ENCODE assay signal across 1 cellular context in the genomic region with DNA sequence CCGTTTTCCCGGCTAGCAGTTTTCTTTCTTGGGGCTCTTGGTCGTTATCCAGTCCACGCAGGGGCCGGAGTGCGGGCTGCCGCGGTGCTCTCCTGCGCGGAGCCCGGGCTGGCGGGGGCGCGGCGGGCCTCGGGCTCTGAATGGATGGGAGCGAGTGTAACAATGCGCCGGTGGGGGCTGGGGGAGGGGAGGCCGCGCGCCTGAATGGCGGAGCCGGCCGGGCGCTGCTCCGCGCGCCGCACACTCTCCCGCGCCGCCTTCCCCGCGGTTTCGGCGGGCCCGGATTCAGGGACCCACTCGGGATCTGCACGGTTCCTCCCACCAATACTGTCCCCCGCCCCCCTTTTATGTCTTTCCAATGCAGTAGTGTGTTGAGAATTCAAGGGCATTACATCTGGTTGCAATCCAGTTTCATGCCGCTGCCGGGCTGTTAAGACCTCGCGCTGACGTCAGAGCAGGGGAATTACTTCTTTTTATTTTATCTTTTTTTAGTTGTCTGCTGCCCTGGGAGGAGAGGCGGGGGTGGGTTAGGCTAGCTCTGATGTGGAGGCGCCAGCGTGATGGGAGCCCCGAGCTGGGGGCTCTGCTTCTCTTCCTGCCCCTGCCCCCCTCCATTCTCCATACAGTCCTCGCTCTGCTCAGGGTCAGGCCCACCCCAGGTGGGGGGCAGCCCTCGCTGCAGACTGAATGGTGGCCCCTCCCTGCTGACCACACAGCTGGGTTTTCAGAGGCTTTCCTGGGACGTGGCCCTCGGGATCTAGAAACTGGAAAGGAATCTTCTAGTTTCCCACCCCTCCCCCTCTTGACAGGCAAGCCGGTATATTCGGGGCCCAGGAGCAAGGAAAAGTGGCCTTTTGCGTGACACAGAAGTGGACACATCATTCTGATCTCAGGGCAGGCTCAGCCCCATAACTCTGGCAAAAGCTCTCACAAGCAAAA.
A peak's percentile ranks its signal among the peaks of the same experiment; 100 is the strongest.
TF ChIP-seq lines count a peak whose summit lies in the region.

No MANE protein-coding gene starts in this region.

TF ChIP-seq in HepG2, 621 proteins besides CTCF, POLR2A, EP300 and RAD21 (continued from another document and continues in another):
- TF ChIP-seq, protein P1, sequence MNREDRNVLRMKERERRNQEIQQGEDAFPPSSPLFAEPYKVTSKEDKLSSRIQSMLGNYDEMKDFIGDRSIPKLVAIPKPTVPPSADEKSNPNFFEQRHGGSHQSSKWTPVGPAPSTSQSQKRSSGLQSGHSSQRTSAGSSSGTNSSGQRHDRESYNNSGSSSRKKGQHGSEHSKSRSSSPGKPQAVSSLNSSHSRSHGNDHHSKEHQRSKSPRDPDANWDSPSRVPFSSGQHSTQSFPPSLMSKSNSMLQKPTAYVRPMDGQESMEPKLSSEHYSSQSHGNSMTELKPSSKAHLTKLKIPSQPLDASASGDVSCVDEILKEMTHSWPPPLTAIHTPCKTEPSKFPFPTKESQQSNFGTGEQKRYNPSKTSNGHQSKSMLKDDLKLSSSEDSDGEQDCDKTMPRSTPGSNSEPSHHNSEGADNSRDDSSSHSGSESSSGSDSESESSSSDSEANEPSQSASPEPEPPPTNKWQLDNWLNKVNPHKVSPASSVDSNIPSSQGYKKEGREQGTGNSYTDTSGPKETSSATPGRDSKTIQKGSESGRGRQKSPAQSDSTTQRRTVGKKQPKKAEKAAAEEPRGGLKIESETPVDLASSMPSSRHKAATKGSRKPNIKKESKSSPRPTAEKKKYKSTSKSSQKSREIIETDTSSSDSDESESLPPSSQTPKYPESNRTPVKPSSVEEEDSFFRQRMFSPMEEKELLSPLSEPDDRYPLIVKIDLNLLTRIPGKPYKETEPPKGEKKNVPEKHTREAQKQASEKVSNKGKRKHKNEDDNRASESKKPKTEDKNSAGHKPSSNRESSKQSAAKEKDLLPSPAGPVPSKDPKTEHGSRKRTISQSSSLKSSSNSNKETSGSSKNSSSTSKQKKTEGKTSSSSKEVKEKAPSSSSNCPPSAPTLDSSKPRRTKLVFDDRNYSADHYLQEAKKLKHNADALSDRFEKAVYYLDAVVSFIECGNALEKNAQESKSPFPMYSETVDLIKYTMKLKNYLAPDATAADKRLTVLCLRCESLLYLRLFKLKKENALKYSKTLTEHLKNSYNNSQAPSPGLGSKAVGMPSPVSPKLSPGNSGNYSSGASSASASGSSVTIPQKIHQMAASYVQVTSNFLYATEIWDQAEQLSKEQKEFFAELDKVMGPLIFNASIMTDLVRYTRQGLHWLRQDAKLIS (CRISPR knock-in tag; IDR thresholded peaks at IDR 0.05) = no peak
- TF ChIP-seq ZFX (CRISPR knock-in tag; IDR thresholded peaks at IDR 0.05; ENCODE audit: low read depth) (peak; percentile 65; the same call in 1 of the 2 replicates), ZFP90 (CRISPR knock-in tag; IDR thresholded peaks at IDR 0.05; ENCODE audit: borderline replicate concordance) (no peak), PITX1 (CRISPR knock-in tag; IDR thresholded peaks at IDR 0.05) (no peak), REXO4 (CRISPR knock-in tag; IDR thresholded peaks at IDR 0.05; ENCODE audit: borderline replicate concordance) (no peak), NR2F6 (IDR thresholded peaks at IDR 0.05) (no peak), NR2F6 (CRISPR knock-in tag; IDR thresholded peaks at IDR 0.05) (no peak), ZNF709 (CRISPR knock-in tag; IDR thresholded peaks at IDR 0.05) (no peak), PHF21A (CRISPR knock-in tag; IDR thresholded peaks at IDR 0.05) (no peak), ZZZ3 (CRISPR knock-in tag; IDR thresholded peaks at IDR 0.05; ENCODE audit: borderline replicate concordance) (no peak), PRMT3 (CRISPR knock-in tag; IDR thresholded peaks at IDR 0.05; ENCODE audit: borderline replicate concordance, low read depth) (no peak), PAF1 (CRISPR knock-in tag; IDR thresholded peaks at IDR 0.05) (no peak), ZNF549 (CRISPR knock-in tag; IDR thresholded peaks at IDR 0.05) (no peak), SNAPC2 (CRISPR knock-in tag; IDR thresholded peaks at IDR 0.05) (no peak), MAZ (IDR thresholded peaks at IDR 0.05; ENCODE audit: borderline replicate concordance, low read depth, low read length) (peak; percentile 43; the same call in 1 of the 2 replicates), MAZ (CRISPR knock-in tag; IDR thresholded peaks at IDR 0.05; ENCODE audit: low read depth) (0 out of 2 replicates have a peak, but pooled peaks have one; percentile 51), KMT2A (CRISPR knock-in tag; IDR thresholded peaks at IDR 0.05) (0 out of 2 replicates have a peak, but pooled peaks have one; percentile 3), POLR2AphosphoS2 (IDR thresholded peaks at IDR 0.05; ENCODE audit: low read depth, low read length) (no peak), ZNF446 (CRISPR knock-in tag; IDR thresholded peaks at IDR 0.05) (peak; percentile 25; the same call in 1 of the 2 replicates), GTF3A (CRISPR knock-in tag; conservative IDR thresholded peaks at IDR 0.05) (no peak), CCDC6 (CRISPR knock-in tag; IDR thresholded peaks at IDR 0.05) (no peak), ZNF3 (CRISPR knock-in tag; IDR thresholded peaks at IDR 0.05) (no peak), DMAP1 (CRISPR knock-in tag; IDR thresholded peaks at IDR 0.05) (no peak)
- TF ChIP-seq, protein P2, sequence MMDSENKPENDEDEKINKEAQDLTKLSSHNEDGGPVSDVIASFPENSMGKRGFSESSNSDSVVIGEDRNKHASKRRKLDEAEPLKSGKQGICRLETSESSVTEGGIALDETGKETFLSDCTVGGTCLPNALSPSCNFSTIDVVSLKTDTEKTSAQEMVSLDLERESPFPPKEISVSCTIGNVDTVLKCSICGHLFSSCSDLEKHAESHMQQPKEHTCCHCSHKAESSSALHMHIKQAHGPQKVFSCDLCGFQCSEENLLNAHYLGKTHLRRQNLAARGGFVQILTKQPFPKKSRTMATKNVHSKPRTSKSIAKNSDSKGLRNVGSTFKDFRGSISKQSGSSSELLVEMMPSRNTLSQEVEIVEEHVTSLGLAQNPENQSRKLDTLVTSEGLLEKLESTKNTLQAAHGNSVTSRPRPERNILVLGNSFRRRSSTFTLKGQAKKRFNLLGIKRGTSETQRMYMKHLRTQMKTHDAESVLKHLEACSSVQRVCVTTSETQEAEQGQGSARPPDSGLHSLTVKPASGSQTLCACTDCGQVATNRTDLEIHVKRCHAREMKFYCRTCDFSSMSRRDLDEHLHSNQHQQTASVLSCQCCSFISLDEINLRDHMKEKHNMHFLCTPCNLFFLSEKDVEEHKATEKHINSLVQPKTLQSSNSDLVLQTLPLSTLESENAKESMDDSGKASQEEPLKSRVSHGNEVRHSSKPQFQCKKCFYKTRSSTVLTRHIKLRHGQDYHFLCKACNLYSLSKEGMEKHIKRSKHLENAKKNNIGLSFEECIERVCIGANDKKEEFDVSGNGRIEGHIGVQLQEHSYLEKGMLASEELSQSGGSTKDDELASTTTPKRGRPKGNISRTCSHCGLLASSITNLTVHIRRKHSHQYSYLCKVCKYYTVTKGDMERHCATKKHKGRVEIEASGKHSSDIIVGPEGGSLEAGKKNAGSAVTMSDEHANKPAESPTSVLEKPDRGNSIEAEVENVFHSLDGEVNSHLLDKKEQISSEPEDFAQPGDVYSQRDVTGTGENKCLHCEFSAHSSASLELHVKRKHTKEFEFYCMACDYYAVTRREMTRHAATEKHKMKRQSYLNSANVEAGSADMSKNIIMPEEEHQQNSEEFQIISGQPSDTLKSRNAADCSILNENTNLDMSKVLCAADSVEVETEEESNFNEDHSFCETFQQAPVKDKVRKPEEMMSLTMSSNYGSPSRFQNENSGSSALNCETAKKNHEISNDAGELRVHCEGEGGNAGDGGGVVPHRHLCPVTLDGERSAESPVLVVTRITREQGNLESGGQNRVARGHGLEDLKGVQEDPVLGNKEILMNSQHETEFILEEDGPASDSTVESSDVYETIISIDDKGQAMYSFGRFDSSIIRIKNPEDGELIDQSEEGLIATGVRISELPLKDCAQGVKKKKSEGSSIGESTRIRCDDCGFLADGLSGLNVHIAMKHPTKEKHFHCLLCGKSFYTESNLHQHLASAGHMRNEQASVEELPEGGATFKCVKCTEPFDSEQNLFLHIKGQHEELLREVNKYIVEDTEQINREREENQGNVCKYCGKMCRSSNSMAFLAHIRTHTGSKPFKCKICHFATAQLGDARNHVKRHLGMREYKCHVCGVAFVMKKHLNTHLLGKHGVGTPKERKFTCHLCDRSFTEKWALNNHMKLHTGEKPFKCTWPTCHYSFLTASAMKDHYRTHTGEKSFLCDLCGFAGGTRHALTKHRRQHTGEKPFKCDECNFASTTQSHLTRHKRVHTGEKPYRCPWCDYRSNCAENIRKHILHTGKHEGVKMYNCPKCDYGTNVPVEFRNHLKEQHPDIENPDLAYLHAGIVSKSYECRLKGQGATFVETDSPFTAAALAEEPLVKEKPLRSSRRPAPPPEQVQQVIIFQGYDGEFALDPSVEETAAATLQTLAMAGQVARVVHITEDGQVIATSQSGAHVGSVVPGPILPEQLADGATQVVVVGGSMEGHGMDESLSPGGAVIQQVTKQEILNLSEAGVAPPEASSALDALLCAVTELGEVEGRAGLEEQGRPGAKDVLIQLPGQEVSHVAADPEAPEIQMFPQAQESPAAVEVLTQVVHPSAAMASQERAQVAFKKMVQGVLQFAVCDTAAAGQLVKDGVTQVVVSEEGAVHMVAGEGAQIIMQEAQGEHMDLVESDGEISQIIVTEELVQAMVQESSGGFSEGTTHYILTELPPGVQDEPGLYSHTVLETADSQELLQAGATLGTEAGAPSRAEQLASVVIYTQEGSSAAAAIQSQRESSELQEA (CRISPR knock-in tag; IDR thresholded peaks at IDR 0.05; ENCODE audit: not compliant biosample characterization) = no peak
- TF ChIP-seq, protein P3, sequence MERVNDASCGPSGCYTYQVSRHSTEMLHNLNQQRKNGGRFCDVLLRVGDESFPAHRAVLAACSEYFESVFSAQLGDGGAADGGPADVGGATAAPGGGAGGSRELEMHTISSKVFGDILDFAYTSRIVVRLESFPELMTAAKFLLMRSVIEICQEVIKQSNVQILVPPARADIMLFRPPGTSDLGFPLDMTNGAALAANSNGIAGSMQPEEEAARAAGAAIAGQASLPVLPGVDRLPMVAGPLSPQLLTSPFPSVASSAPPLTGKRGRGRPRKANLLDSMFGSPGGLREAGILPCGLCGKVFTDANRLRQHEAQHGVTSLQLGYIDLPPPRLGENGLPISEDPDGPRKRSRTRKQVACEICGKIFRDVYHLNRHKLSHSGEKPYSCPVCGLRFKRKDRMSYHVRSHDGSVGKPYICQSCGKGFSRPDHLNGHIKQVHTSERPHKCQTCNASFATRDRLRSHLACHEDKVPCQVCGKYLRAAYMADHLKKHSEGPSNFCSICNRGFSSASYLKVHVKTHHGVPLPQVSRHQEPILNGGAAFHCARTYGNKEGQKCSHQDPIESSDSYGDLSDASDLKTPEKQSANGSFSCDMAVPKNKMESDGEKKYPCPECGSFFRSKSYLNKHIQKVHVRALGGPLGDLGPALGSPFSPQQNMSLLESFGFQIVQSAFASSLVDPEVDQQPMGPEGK (CRISPR knock-in tag; IDR thresholded peaks at IDR 0.05) = peak; percentile 70
- TF ChIP-seq, protein P4, sequence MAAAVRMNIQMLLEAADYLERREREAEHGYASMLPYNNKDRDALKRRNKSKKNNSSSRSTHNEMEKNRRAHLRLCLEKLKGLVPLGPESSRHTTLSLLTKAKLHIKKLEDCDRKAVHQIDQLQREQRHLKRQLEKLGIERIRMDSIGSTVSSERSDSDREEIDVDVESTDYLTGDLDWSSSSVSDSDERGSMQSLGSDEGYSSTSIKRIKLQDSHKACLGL (CRISPR knock-in tag; IDR thresholded peaks at IDR 0.05) = no peak
- TF ChIP-seq, protein P5, sequence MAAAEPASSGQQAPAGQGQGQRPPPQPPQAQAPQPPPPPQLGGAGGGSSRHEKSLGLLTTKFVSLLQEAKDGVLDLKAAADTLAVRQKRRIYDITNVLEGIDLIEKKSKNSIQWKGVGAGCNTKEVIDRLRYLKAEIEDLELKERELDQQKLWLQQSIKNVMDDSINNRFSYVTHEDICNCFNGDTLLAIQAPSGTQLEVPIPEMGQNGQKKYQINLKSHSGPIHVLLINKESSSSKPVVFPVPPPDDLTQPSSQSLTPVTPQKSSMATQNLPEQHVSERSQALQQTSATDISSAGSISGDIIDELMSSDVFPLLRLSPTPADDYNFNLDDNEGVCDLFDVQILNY (CRISPR knock-in tag; conservative IDR thresholded peaks at IDR 0.05) = no peak
- TF ChIP-seq, protein P6, sequence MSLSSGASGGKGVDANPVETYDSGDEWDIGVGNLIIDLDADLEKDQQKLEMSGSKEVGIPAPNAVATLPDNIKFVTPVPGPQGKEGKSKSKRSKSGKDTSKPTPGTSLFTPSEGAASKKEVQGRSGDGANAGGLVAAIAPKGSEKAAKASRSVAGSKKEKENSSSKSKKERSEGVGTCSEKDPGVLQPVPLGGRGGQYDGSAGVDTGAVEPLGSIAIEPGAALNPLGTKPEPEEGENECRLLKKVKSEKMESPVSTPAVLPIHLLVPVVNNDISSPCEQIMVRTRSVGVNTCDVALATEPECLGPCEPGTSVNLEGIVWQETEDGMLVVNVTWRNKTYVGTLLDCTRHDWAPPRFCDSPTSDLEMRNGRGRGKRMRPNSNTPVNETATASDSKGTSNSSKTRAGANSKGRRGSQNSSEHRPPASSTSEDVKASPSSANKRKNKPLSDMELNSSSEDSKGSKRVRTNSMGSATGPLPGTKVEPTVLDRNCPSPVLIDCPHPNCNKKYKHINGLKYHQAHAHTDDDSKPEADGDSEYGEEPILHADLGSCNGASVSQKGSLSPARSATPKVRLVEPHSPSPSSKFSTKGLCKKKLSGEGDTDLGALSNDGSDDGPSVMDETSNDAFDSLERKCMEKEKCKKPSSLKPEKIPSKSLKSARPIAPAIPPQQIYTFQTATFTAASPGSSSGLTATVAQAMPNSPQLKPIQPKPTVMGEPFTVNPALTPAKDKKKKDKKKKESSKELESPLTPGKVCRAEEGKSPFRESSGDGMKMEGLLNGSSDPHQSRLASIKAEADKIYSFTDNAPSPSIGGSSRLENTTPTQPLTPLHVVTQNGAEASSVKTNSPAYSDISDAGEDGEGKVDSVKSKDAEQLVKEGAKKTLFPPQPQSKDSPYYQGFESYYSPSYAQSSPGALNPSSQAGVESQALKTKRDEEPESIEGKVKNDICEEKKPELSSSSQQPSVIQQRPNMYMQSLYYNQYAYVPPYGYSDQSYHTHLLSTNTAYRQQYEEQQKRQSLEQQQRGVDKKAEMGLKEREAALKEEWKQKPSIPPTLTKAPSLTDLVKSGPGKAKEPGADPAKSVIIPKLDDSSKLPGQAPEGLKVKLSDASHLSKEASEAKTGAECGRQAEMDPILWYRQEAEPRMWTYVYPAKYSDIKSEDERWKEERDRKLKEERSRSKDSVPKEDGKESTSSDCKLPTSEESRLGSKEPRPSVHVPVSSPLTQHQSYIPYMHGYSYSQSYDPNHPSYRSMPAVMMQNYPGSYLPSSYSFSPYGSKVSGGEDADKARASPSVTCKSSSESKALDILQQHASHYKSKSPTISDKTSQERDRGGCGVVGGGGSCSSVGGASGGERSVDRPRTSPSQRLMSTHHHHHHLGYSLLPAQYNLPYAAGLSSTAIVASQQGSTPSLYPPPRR (CRISPR knock-in tag; IDR thresholded peaks at IDR 0.05; ENCODE audit: borderline replicate concordance) = no peak
- TF ChIP-seq, protein P7, sequence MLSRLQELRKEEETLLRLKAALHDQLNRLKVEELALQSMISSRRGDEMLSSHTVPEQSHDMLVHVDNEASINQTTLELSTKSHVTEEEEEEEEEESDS (CRISPR knock-in tag; IDR thresholded peaks at IDR 0.05; ENCODE audit: borderline replicate concordance) = no peak
- TF ChIP-seq, protein P8, sequence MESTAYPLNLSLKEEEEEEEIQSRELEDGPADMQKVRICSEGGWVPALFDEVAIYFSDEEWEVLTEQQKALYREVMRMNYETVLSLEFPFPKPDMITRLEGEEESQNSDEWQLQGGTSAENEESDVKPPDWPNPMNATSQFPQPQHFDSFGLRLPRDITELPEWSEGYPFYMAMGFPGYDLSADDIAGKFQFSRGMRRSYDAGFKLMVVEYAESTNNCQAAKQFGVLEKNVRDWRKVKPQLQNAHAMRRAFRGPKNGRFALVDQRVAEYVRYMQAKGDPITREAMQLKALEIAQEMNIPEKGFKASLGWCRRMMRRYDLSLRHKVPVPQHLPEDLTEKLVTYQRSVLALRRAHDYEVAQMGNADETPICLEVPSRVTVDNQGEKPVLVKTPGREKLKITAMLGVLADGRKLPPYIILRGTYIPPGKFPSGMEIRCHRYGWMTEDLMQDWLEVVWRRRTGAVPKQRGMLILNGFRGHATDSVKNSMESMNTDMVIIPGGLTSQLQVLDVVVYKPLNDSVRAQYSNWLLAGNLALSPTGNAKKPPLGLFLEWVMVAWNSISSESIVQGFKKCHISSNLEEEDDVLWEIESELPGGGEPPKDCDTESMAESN (CRISPR knock-in tag; conservative IDR thresholded peaks at IDR 0.05) = no peak; the same call in 1 of the 2 replicates
